ENCODE assay signal across 8 cellular contexts in the genomic region with DNA sequence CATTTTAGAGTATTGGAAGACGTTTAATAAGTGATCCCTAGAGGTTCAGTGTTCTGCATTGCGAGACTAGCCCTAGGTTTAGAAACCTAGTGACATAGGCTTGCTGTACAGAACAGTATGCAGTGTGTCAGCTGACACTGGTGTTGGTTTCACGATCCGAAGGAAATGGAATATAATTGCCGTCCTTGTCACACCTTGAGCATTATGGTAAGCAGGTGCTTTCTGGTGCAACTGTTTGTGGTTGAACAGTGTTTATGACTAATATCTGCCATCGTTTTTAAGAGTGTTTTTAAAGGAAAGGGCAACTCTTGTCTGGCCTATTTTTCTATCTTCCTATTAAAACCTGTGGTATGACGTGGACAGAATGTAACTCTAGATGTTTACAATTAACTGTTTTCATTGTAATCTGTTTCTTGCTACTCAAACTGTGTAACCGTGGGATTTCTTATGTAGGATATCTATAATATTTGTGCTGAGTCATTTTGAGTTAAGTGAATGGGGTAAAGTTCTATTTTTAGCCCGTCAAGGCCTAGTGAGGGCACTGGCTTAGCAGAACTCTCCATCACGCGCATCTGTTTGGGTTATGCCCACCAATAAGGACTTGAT. TPM values are rescaled to one million over a fixed set of nuclear protein-coding genes. Genes with fewer than 3 reads are reported as not detected.
DNase-seq lines count a peak whose midpoint lies in the region; ATAC-seq and TF ChIP-seq lines count a peak whose summit lies in the region.

No MANE protein-coding gene starts in this region.

- H3K4me3 ChIP-seq in AG04450 (ENCODE audit: low read depth, low read length) (no peak overlapping the region), osteoblast (ENCODE audit: insufficient read depth, low read length) (no peak overlapping the region), Karpas-422 (ENCODE audit: low read length) (no peak overlapping the region)

- H3K27ac Mint-ChIP-seq in brain (peak overlapping the region in 4 of 5 experiments; percentile 44 to 95 (median 74)), endothelial cell (ENCODE audit: unreplicated experiment) (no peak overlapping the region)

- H3K9me3 ChIP-seq in AG04450 (ENCODE audit: control insufficient read depth, insufficient read depth, low read length) = peaks cover 5% of the 10 kb centered on the region; the same call in 1 of the 2 replicates
- peaks cover 5% of the 10 kb centered on the region for H3K9me3 ChIP-seq in osteoblast (ENCODE audit: low read depth, low read length)
- H3K9me3 ChIP-seq in Karpas-422 (ENCODE audit: low read length) = peaks cover 21% of the 10 kb centered on the region

- peaks cover 65% of the 10 kb centered on the region for H3K36me3 Mint-ChIP-seq in brain
- peaks cover 14% of the 10 kb centered on the region for H3K36me3 Mint-ChIP-seq in endothelial cell (ENCODE audit: low read depth, unreplicated experiment)

- no peak overlapping the region for H3K9ac ChIP-seq in Karpas-422 (ENCODE audit: low read length)

- POLR2A ChIA-PET in AG04450 (lab: Yijun Ruan, JAX) = no interaction called here

- CTCF ChIA-PET in AG04450 (lab: Charles Lee) = interaction anchor here (1.2 to 2.1 kb wide), 2 partner anchors 18 to 137 kb away, joined by 3 to 15 read pairs; no protein-coding TSS in a partner anchor

- H3K9me3 Mint-ChIP-seq in brain (peaks cover 0 to 21% (median 6%) of the 10 kb centered on the region in 5 experiments), endothelial cell (ENCODE audit: unreplicated experiment) (no peaks in the 10 kb centered on the region)

- peaks cover 26% of the 10 kb centered on the region for H3K4me1 Mint-ChIP-seq in brain
- no peaks in the 10 kb centered on the region for H3K4me1 Mint-ChIP-seq in endothelial cell (ENCODE audit: unreplicated experiment)

- ATAC-seq in GM18508 (IDR thresholded peaks at IDR 0.05; ENCODE audit: insufficient read depth, unreplicated experiment) (peak; percentile 87), HG02884 (IDR thresholded peaks at IDR 0.05; ENCODE audit: unreplicated experiment) (peak; percentile 95)

- DNase-seq in AG04450 (ENCODE audit: low read depth, low spot score) (peak; percentile 74), NCI-H2227 (lab: John Stamatoyannopoulos, UW; ENCODE audit: unreplicated experiment) (peak; percentile 14), osteoblast (ENCODE audit: insufficient read length, low spot score, missing footprints) (peak; percentile 59), endothelial cell (ENCODE audit: low spot score) (no peak), Karpas-422 (no peak)

- H3K79me2 ChIP-seq in osteoblast (ENCODE audit: insufficient read depth, low read length) (peaks cover 26% of the 10 kb centered on the region), Karpas-422 (ENCODE audit: low read length) (peaks cover 34% of the 10 kb centered on the region)

- H4K20me1 ChIP-seq in osteoblast (ENCODE audit: insufficient read depth, low read length) = no peaks in the 10 kb centered on the region
- H4K20me1 ChIP-seq in Karpas-422 (ENCODE audit: insufficient read depth, low read depth, low read length) = no peaks in the 10 kb centered on the region

- H3K36me3 ChIP-seq in osteoblast (ENCODE audit: insufficient read depth, low read length) = peaks cover 33% of the 10 kb centered on the region
- peaks cover 28% of the 10 kb centered on the region for H3K36me3 ChIP-seq in Karpas-422 (ENCODE audit: insufficient read depth, low read length)

- TF ChIP-seq CTCF in AG04450 (IDR thresholded peaks at IDR 0.05; ENCODE audit: low read depth, low read length) (no peak), brain (conservative IDR thresholded peaks at IDR 0.05) (no peak), osteoblast (IDR thresholded peaks at IDR 0.05; ENCODE audit: extremely low read depth, low read depth, low read length) (no peak), endothelial cell (IDR thresholded peaks at IDR 0.05; ENCODE audit: unreplicated experiment) (no peak)

- H3K4me1 ChIP-seq in osteoblast (ENCODE audit: insufficient read depth, low read length) (peaks cover 10% of the 10 kb centered on the region), Karpas-422 (ENCODE audit: low read length) (peaks cover 6% of the 10 kb centered on the region)

- peak overlapping the region; percentile 93 for H3K27ac ChIP-seq in AG04450 (ENCODE audit: low read depth, low read length)
- peak overlapping the region; percentile 38 for H3K27ac ChIP-seq in osteoblast (ENCODE audit: low read depth, low read length)
- H3K27ac ChIP-seq in Karpas-422 (ENCODE audit: low read length) = no peak overlapping the region

- H3K27me3 Mint-ChIP-seq in brain (peaks cover 3% of the 10 kb centered on the region), endothelial cell (ENCODE audit: unreplicated experiment) (no peaks in the 10 kb centered on the region)

- H3K4me2 ChIP-seq in osteoblast (ENCODE audit: insufficient read depth, low read length) = peak overlapping the region; percentile 12
- no peak overlapping the region for H3K4me2 ChIP-seq in Karpas-422 (ENCODE audit: low read depth, low read length, poor library complexity, severe bottlenecking)

- no peaks in the 10 kb centered on the region for H3K9me2 ChIP-seq in Karpas-422 (replicated peaks; ENCODE audit: insufficient read depth, low read length)

- H3K4me3 Mint-ChIP-seq in brain = peak overlapping the region in 1 of 5 experiments; percentile 65
- H3K4me3 Mint-ChIP-seq in endothelial cell (ENCODE audit: unreplicated experiment) = no peak overlapping the region

- no peak overlapping the region for H2AFZ ChIP-seq in osteoblast (ENCODE audit: low read length)
- no peak overlapping the region for H2AFZ ChIP-seq in Karpas-422 (ENCODE audit: low read length)

- H3K27me3 ChIP-seq in AG04450 (ENCODE audit: control insufficient read depth, insufficient read depth, low read length) (no peaks in the 10 kb centered on the region), osteoblast (ENCODE audit: insufficient read depth, low read length) (no peaks in the 10 kb centered on the region), Karpas-422 (ENCODE audit: low read length) (no peaks in the 10 kb centered on the region)

RNA-seq across cellular contexts. Expression of a gene that starts 53.8 kb away (rescaled TPM):
- 46.3 and 47.1 TPM in 2 replicates for polyA plus RNA-seq in AG04450 (2011; rRNA removed)
- polyA minus RNA-seq in AG04450 (2011; rRNA and poly(A)+ RNA removed) = 43.8 and 50.4 TPM in 2 replicates
- polyA plus RNA-seq in brain (ENCODE audit: insufficient read depth, low read depth, low replicate concordance) = 56.0 TPM
- 39.4 and 42.1 TPM in 2 replicates for total RNA-seq in osteoblast
- total RNA-seq in endothelial cell (ENCODE audit: unreplicated experiment) = 33.0 TPM
- total RNA-seq in Karpas-422 (2014; rRNA removed; shearing (Covaris generic); ENCODE audit: low replicate concordance) = 31.7 and 35.2 TPM in 2 replicates

Comparison
In these comparisons a context has a peak if more than half of its experiments do, and no peak if none do; other contexts are left out.
1. DNase-seq: peak in AG04450 (single experiment), NCI-H2227 (single experiment) and osteoblast (single experiment); none in endothelial cell (single experiment) and Karpas-422 (single experiment).